Comparison of ENCODE assay signal across 2 cellular contexts in genomic region chr14:55849833-55850232, GRCh38.
TF ChIP-seq lines count a peak whose summit lies in the region.

No MANE protein-coding gene starts in this region.

TF ChIP-seq in HCT116, 20 proteins besides CTCF, POLR2A, EP300 and RAD21:
- TF ChIP-seq REST (IDR thresholded peaks at IDR 0.05; ENCODE audit: low read depth) = peak; percentile 20; the same call in 1 of the 2 replicates
- TF ChIP-seq YY1 (IDR thresholded peaks at IDR 0.05; ENCODE audit: extremely low read depth, insufficient replicate concordance, low read depth, low read length) = no peak
- TF ChIP-seq CBX3 (IDR thresholded peaks at IDR 0.05; ENCODE audit: low read depth) = no peak

TF ChIP-seq in Ishikawa, 13 proteins besides CTCF, POLR2A, EP300 and RAD21:
- TF ChIP-seq REST (IDR thresholded peaks at IDR 0.05; ENCODE audit: low read depth) (peak; percentile 70), FOXM1 (IDR thresholded peaks at IDR 0.05; ENCODE audit: borderline replicate concordance, low read depth) (no peak), CEBPB (IDR thresholded peaks at IDR 0.05) (no peak), EGR1 (IDR thresholded peaks at IDR 0.05) (no peak), TAF1 (IDR thresholded peaks at IDR 0.05; ENCODE audit: low read depth) (no peak)
